ENCODE assay signal across 24 cellular contexts in the genomic region with DNA sequence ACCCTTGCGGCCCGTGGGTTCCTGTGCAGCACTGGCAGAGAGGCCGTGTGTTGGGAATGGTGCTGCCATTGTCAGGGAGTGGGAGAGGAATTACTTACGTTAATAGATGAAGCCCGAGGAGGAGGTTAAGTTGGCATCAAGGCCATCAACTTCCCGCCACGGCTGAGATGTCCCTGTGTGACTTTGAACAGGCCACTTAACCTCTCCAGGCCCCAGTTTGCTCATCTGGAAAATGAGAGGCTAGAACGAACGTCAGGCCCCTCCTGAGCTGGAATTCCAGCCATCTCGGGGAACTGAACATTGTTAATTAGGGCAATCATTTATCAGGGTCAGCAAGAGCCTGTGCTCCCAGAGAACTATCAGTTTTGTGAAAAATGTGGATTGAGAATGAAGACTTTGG.
A peak's percentile ranks its signal among the peaks of the same experiment; 100 is the strongest.
DNase-seq lines count a peak whose midpoint lies in the region; ATAC-seq, FAIRE-seq and TF ChIP-seq lines count a peak whose summit lies in the region.
"Had no signal": no experiment of that assay in that cellular context is flagged by ENCODE, and none has a peak within 500 bp of the region (broad histone marks: within the 10 kb centered on the region; RNA-seq: fewer than 3 reads in every experiment).

No MANE protein-coding gene starts in this region.

- H3K27ac ChIP-seq in right cardiac atrium (ENCODE audit: low read length) (peak overlapping the region; percentile 9), kidney (ENCODE audit: low read depth in 2 of 2, low read length in 2 of 2) (peak overlapping the region; percentile 88 to 89), thyroid gland (peak overlapping the region; percentile 82 to 99 (median 87))

- no peaks in the 10 kb centered on the region for H3K36me3 Mint-ChIP-seq in nephron (ENCODE audit: low read depth)

- H3K36me3 ChIP-seq in kidney (ENCODE audit: control insufficient read depth in 1 of 2, insufficient read depth in 2 of 2, low read length in 2 of 2): peaks cover 0 to 1% of the 10 kb centered on the region in 2 donors
- H3K36me3 ChIP-seq in thyroid gland: no peaks in the 10 kb centered on the region

- no peak for FAIRE-seq in kidney (lab: Jason Lieb, UNC)
- FAIRE-seq: A204.1, GM12878, GM18507, K562 had no signal

- H3K9me3 ChIP-seq in right cardiac atrium (ENCODE audit: control insufficient read depth, low read length) (no peaks in the 10 kb centered on the region), kidney (ENCODE audit: control insufficient read depth in 1 of 2, low read length in 2 of 2) (no peaks in the 10 kb centered on the region), thyroid gland (no peaks in the 10 kb centered on the region)

- intact Hi-C loops in right cardiac atrium (cut with DNase I) (no loop called here), left ventricle myocardium superior (cut with micrococcal nuclease) (no loop called here), kidney (cut with DNase I) (no loop called here), thyroid gland (cut with DNase I) (no loop called here)

- H3K27me3 ChIP-seq in right cardiac atrium (ENCODE audit: control insufficient read depth, insufficient read depth): no peaks in the 10 kb centered on the region
- no peaks in the 10 kb centered on the region for H3K27me3 ChIP-seq in thyroid gland

- TF ChIP-seq CTCF in kidney (IDR thresholded peaks at IDR 0.05; ENCODE audit: borderline replicate concordance, extremely low read depth, insufficient read depth) (no peak), nephron (IDR thresholded peaks at IDR 0.05; ENCODE audit: unreplicated experiment in 3 of 3) (no peak), thyroid gland (IDR thresholded peaks at IDR 0.05) (no peak)

- H3K4me3 ChIP-seq in right cardiac atrium (ENCODE audit: low read length) (no peak overlapping the region), kidney (ENCODE audit: low read length in 2 of 2) (no peak overlapping the region), thyroid gland (replicated peaks in 1 of 3) (no peak overlapping the region)
- H3K4me3 ChIP-seq: GM12878, K562 had no signal

- peak overlapping the region; percentile 58 to 87 (median 68) for H3K27ac Mint-ChIP-seq in nephron
- H3K27ac Mint-ChIP-seq: CD4-positive, alpha-beta T cell; HFFc6 had no signal

- H3K27me3 Mint-ChIP-seq in nephron (ENCODE audit: low read depth): no peaks in the 10 kb centered on the region

- DNase-seq in right cardiac atrium (no peak), left ventricle myocardium superior (no peak), kidney (no peak), thyroid gland (peak; percentile 67 to 69), NCI-H2171 treated with DMSO at 0.1 percent for 48 hours (lab: John Stamatoyannopoulos, UW) (no peak)
- no peak for DNase-seq in stimulated activated naive CD4-positive, alpha-beta T cell (lab: John Stamatoyannopoulos, UW)
- DNase-seq: Calu3; CD4-positive, alpha-beta T cell; DMS53; EL; HFFc6; NCI-H1092 treated with DMSO at 0.1 percent for 48 hours; NCI-H146; NCI-H2081; NCI-H510A; NCI-H774; OCI-M1; SHP77 had no signal

- 62% methylated on average over 10 of the region's 10 CpGs for WGBS in right cardiac atrium
- 41 to 44% methylated on average over 10 of the region's 10 CpGs for WGBS in thyroid gland, 2 donors

- no peak overlapping the region for H3K4me3 Mint-ChIP-seq in nephron
- H3K4me3 Mint-ChIP-seq: CD4-positive, alpha-beta T cell; HFFc6 had no signal

- H3K4me1 ChIP-seq in right cardiac atrium (ENCODE audit: control insufficient read depth, insufficient read depth, low read length) (no peaks in the 10 kb centered on the region), kidney (ENCODE audit: control insufficient read depth in 1 of 2, insufficient read depth in 1 of 2, low read depth in 1 of 2, low read length in 2 of 2) (peaks cover 59 to 67% of the 10 kb centered on the region in 2 donors), thyroid gland (peaks cover 89 to 96% of the 10 kb centered on the region in 2 donors)

- peaks cover 49% of the 10 kb centered on the region for H3K4me1 Mint-ChIP-seq in nephron

- TF ChIP-seq POLR2A in thyroid gland (IDR thresholded peaks at IDR 0.05): peak in 1 of 2 donors; percentile 7

- H3K9me3 Mint-ChIP-seq in nephron: no peaks in the 10 kb centered on the region
- H3K9me3 Mint-ChIP-seq: CD4-positive, alpha-beta T cell; HFFc6 had no signal

- ATAC-seq in right cardiac atrium (no peak), left ventricle myocardium superior (no peak), GM19463 (IDR thresholded peaks at IDR 0.05; ENCODE audit: unreplicated experiment) (no peak)
- ATAC-seq: GM12878, K562 had no signal

- H3K9ac ChIP-seq in kidney (ENCODE audit: low read length in 2 of 2): no peak overlapping the region

Comparison
In these comparisons a context has a peak if more than half of its experiments do, and no peak if none do; other contexts are left out.
1. DNase-seq: peak in thyroid gland (2 of 2); none in right cardiac atrium (0 of 3), left ventricle myocardium superior (single experiment), kidney (single experiment), NCI-H2171 treated with DMSO at 0.1 percent for 48 hours (single experiment) and stimulated activated naive CD4-positive, alpha-beta T cell (0 of 6).
2. H3K27ac ChIP-seq: peak in every context shown above with its lines; median percentile 88 in kidney; 87 in thyroid gland; 9 in right cardiac atrium.